Comparison of ENCODE assay signal across 18 cellular contexts in genomic region chr11:76313913-76314740, GRCh38.
DNase-seq lines count a peak whose midpoint lies in the region; ATAC-seq and TF ChIP-seq lines count a peak whose summit lies in the region.
"Had no signal": no experiment of that assay in that cellular context is flagged by ENCODE, and none has a peak within 500 bp of the region (broad histone marks: within the 10 kb centered on the region; RNA-seq: fewer than 3 reads in every experiment).

No MANE protein-coding gene starts in this region.

- H3K4me3 ChIP-seq in fibroblast of pulmonary artery (replicated peaks; ENCODE audit: low read depth, low read length) (no peak overlapping the region), neuronal stem cell (ENCODE audit: low read length in 2 of 2) (no peak overlapping the region)
- H3K4me3 ChIP-seq: breast epithelium, Peyer's patch, suprapubic skin had no signal

- H2BK5ac ChIP-seq in neuronal stem cell (ENCODE audit: low read length): no peak overlapping the region

- DNase-seq in EL: peak; percentile 68
- peak; percentile 22 for DNase-seq in HS-5 (ENCODE audit: low read depth)
- peak; percentile 46 for DNase-seq in fibroblast of pulmonary artery (ENCODE audit: low read depth)
- no peak for DNase-seq in neuronal stem cell (ENCODE audit: low spot score)
- DNase-seq in NCI-H526 (lab: John Stamatoyannopoulos, UW): no peak
- no peak for DNase-seq in SHP77 (lab: John Stamatoyannopoulos, UW)
- no peak for DNase-seq in dermis blood vessel endothelial cell
- DNase-seq: activated naive CD8-positive, alpha-beta T cell treated with anti-CD3 and anti-CD28 coated beads, Interleukin-2, amount 10 ng/mL, durations not matched to agents 7 days and 5 days; CD8-positive, alpha-beta memory T cell; left cardiac atrium; NCI-H2171; NCI-H774; Peyer's patch; T-helper 9 cell had no signal

- H2AFZ ChIP-seq in neuronal stem cell (ENCODE audit: low read length): no peak overlapping the region

- no peak for ATAC-seq in HG02885 (IDR thresholded peaks at IDR 0.05; ENCODE audit: poor library complexity, unreplicated experiment)
- ATAC-seq: activated CD4-positive, CD25-positive, alpha-beta regulatory T cell treated with anti-CD3 and anti-CD28 coated beads, Interleukin-2, amount 50 U/mL, for 24 hours; left cardiac atrium had no signal

- no peak for TF ChIP-seq CTCF in fibroblast of pulmonary artery (IDR thresholded peaks at IDR 0.05; ENCODE audit: low read length, missing control alignments)

- H4K91ac ChIP-seq in neuronal stem cell (ENCODE audit: low read depth, low read length, poor library complexity): peak overlapping the region; percentile 59

- peak overlapping the region; percentile 71 for H3K18ac ChIP-seq in neuronal stem cell (ENCODE audit: low read length)

- H2BK15ac ChIP-seq in neuronal stem cell (ENCODE audit: low read length): no peak overlapping the region

- no CpG with 5 or more reads among the region's 15 CpGs for WGBS in neuronal stem cell (ENCODE audit: extremely low coverage in 2 of 2, insufficient read length in 2 of 2, insufficient replicate concordance in 1 of 2), 2 donors

- peaks cover 0 to 75% (median 0%) of the 10 kb centered on the region in 3 experiments for H3K27me3 ChIP-seq in neuronal stem cell (ENCODE audit: control insufficient read depth in 3 of 3, insufficient read depth in 3 of 3, low read depth in 1 of 3, low read length in 3 of 3)
- H3K27me3 ChIP-seq: breast epithelium, Peyer's patch, suprapubic skin had no signal

- no peak overlapping the region for H4K8ac ChIP-seq in neuronal stem cell (ENCODE audit: low read depth, low read length)

- H3K23ac ChIP-seq in neuronal stem cell (ENCODE audit: low read depth, low read length, poor library complexity): peak overlapping the region; percentile 48

- no peak overlapping the region for H3K4ac ChIP-seq in neuronal stem cell (ENCODE audit: low read length)

- no peaks in the 10 kb centered on the region for H3K9me3 ChIP-seq in neuronal stem cell (replicated peaks in 1 of 2; ENCODE audit: control insufficient read depth in 2 of 2, insufficient read depth in 1 of 2, low read depth in 1 of 2, low read length in 2 of 2)
- H3K9me3 ChIP-seq: breast epithelium, Peyer's patch, suprapubic skin had no signal

- no peak overlapping the region for H2AK5ac ChIP-seq in neuronal stem cell (ENCODE audit: low read depth, low read length)

- H2BK12ac ChIP-seq in neuronal stem cell (ENCODE audit: low read length): peak overlapping the region; percentile 42

- H3K27ac ChIP-seq in neuronal stem cell (replicated peaks; ENCODE audit: low read length): no peak overlapping the region
- H3K27ac ChIP-seq: breast epithelium, Peyer's patch, suprapubic skin had no signal

- no peak overlapping the region for H2BK120ac ChIP-seq in neuronal stem cell (ENCODE audit: low read depth, low read length)

- H3K36me3 ChIP-seq in neuronal stem cell (replicated peaks in 1 of 2; ENCODE audit: control insufficient read depth in 2 of 2, insufficient read depth in 2 of 2, low read length in 2 of 2): no peaks in the 10 kb centered on the region
- H3K36me3 ChIP-seq: breast epithelium, Peyer's patch, suprapubic skin had no signal

- no peak overlapping the region for H3K14ac ChIP-seq in neuronal stem cell (ENCODE audit: low read length)

- no peak overlapping the region for H3K4me2 ChIP-seq in neuronal stem cell (ENCODE audit: insufficient read depth, low read length, poor library complexity, severe bottlenecking)

- H3K9ac ChIP-seq in neuronal stem cell (ENCODE audit: low read depth, low read length, poor library complexity): peak overlapping the region; percentile 51

- H3K4me1 ChIP-seq in neuronal stem cell (ENCODE audit: control insufficient read depth in 2 of 2, insufficient read depth in 1 of 2, low read depth in 1 of 2, low read length in 2 of 2): peaks cover 0 to 3% of the 10 kb centered on the region in 2 donors
- H3K4me1 ChIP-seq: breast epithelium, Peyer's patch, suprapubic skin had no signal

- no peaks in the 10 kb centered on the region for H3K79me1 ChIP-seq in neuronal stem cell (ENCODE audit: low read depth, low read length)

Comparison
In these comparisons a context has a peak if more than half of its experiments do, and no peak if none do; other contexts are left out.
1. DNase-seq: peak in EL (single experiment), HS-5 (single experiment) and fibroblast of pulmonary artery (single experiment); none in neuronal stem cell (single experiment), NCI-H526 (0 of 2), SHP77 (0 of 2) and dermis blood vessel endothelial cell (single experiment).